Comparison of ENCODE assay signal across 8 cellular contexts in genomic region chr19:2046046-2046907, GRCh38. TPM values are rescaled to one million over a fixed set of nuclear protein-coding genes. Genes with fewer than 3 reads are reported as not detected.
DNase-seq lines count a peak whose midpoint lies in the region; ATAC-seq and TF ChIP-seq lines count a peak whose summit lies in the region.

No MANE protein-coding gene starts in this region.

- H3K9me3 ChIP-seq in RWPE2 (ENCODE audit: severe bottlenecking) = no peaks in the 10 kb centered on the region
- H3K9me3 ChIP-seq in hepatocyte (ENCODE audit: low read depth) = no peaks in the 10 kb centered on the region

- H3K27me3 ChIP-seq in RWPE2 (ENCODE audit: insufficient read depth, poor library complexity, severe bottlenecking) (no peaks in the 10 kb centered on the region), hepatocyte (no peaks in the 10 kb centered on the region)

- DNase-seq in GM12864 (ENCODE audit: low read depth) (no peak), RWPE2 (ENCODE audit: low spot score) (peak; percentile 59), hepatocyte (ENCODE audit: low spot score) (peak; percentile 7)
- no peak for DNase-seq in stimulated activated naive B cell treated with anti-CD40 and anti-IgM and Interleukin-4, amounts not matched to agents 10 μg/mL and 1 μg/mL and 100 μg/mL, for 72 hours
- DNase-seq in stimulated activated CD4-positive, alpha-beta T cell treated with anti-CD3 and anti-CD28 coated beads, Interleukin-4, amount 100 ng/mL, for 24 hours = no peak
- no peak for DNase-seq in stimulated activated CD4-positive, alpha-beta T cell treated with anti-CD3 and anti-CD28 coated beads, Interleukin-12 subunit alpha, Interleukin-12 subunit beta, amount 100 ng/mL, for 4 hours

- peaks cover 56% of the 10 kb centered on the region for H3K79me2 ChIP-seq in hepatocyte

- peak overlapping the region; percentile 83 for H3K27ac Mint-ChIP-seq in stimulated activated naive B cell treated with anti-CD40 and anti-IgM and Interleukin-4, amounts not matched to agents 10 μg/mL and 1 μg/mL and 100 μg/mL, for 72 hours

- H3K4me1 ChIP-seq in RWPE2 (ENCODE audit: insufficient read depth, poor library complexity, severe bottlenecking) (peaks cover 46% of the 10 kb centered on the region), hepatocyte (ENCODE audit: insufficient read depth) (peaks cover 37% of the 10 kb centered on the region)

- H3K4me3 Mint-ChIP-seq in stimulated activated naive B cell treated with anti-CD40 and anti-IgM and Interleukin-4, amounts not matched to agents 10 μg/mL and 1 μg/mL and 100 μg/mL, for 72 hours = peak overlapping the region in 1 of 2 donors; percentile 14

- peak overlapping the region; percentile 83 for H3K27ac ChIP-seq in RWPE2 (ENCODE audit: poor library complexity, severe bottlenecking)
- H3K27ac ChIP-seq in hepatocyte = no peak overlapping the region

- H3K36me3 Mint-ChIP-seq in stimulated activated naive B cell treated with anti-CD40 and anti-IgM and Interleukin-4, amounts not matched to agents 10 μg/mL and 1 μg/mL and 100 μg/mL, for 72 hours = peaks cover 22 to 58% of the 10 kb centered on the region in 2 donors

- no peaks in the 10 kb centered on the region for H3K9me2 ChIP-seq in hepatocyte (replicated peaks; ENCODE audit: insufficient read depth)

- no peak overlapping the region for H3K4me2 ChIP-seq in hepatocyte

- H3K4me3 ChIP-seq in GM12864 (ENCODE audit: low read depth, low read length) = peak overlapping the region; percentile 19; the same call in 1 of the 2 replicates
- H3K4me3 ChIP-seq in RWPE2 (ENCODE audit: severe bottlenecking) = no peak overlapping the region
- no peak overlapping the region for H3K4me3 ChIP-seq in hepatocyte

- H3K27me3 Mint-ChIP-seq in stimulated activated naive B cell treated with anti-CD40 and anti-IgM and Interleukin-4, amounts not matched to agents 10 μg/mL and 1 μg/mL and 100 μg/mL, for 72 hours = no peaks in the 10 kb centered on the region

- ATAC-seq in RWPE2 (ENCODE audit: low read depth) (no peak), HG02588 (IDR thresholded peaks at IDR 0.05; ENCODE audit: unreplicated experiment) (no peak), HG03571 (IDR thresholded peaks at IDR 0.05; ENCODE audit: unreplicated experiment) (no peak)
- ATAC-seq in stimulated activated naive B cell treated with anti-CD40 and anti-IgM and Interleukin-4, amounts not matched to agents 10 μg/mL and 1 μg/mL and 100 μg/mL, for 72 hours (replicated peaks) = no peak

- TF ChIP-seq CTCF in GM12864 (IDR thresholded peaks at IDR 0.05; ENCODE audit: low read depth, low read length, missing control alignments) = no peak
- no peak for TF ChIP-seq CTCF in RWPE2 (IDR thresholded peaks at IDR 0.05; ENCODE audit: poor library complexity, severe bottlenecking)
- no peak for TF ChIP-seq CTCF in hepatocyte (IDR thresholded peaks at IDR 0.05; ENCODE audit: poor library complexity)

- H3K36me3 ChIP-seq in RWPE2 (ENCODE audit: low read depth) (peaks cover 88% of the 10 kb centered on the region), hepatocyte (replicated peaks; ENCODE audit: insufficient read depth, low read depth) (no peaks in the 10 kb centered on the region)

- no peaks in the 10 kb centered on the region for H3K9me3 Mint-ChIP-seq in stimulated activated naive B cell treated with anti-CD40 and anti-IgM and Interleukin-4, amounts not matched to agents 10 μg/mL and 1 μg/mL and 100 μg/mL, for 72 hours

- WGBS in hepatocyte (ENCODE audit: low lambda C conversion rate, missing lambda C conversion rate) = 96% methylated on average over 50 of the region's 50 CpGs

- peaks cover 63% of the 10 kb centered on the region for H4K20me1 ChIP-seq in hepatocyte (ENCODE audit: insufficient read depth, poor library complexity, severe bottlenecking)

- no peak overlapping the region for H2AFZ ChIP-seq in hepatocyte

- H3K4me1 Mint-ChIP-seq in stimulated activated naive B cell treated with anti-CD40 and anti-IgM and Interleukin-4, amounts not matched to agents 10 μg/mL and 1 μg/mL and 100 μg/mL, for 72 hours = peaks cover 47 to 89% of the 10 kb centered on the region in 2 donors

RNA-seq across cellular contexts. Expression of gene MKNK2, which starts 4.8 kb away (rescaled TPM):
- 90.4 and 98.2 TPM in 2 replicates for total RNA-seq in hepatocyte
- 126 and 136 TPM in 2 replicates for polyA plus RNA-seq in hepatocyte

RNA-seq across cellular contexts. Expression of gene BTBD2, which starts 30.8 kb away (rescaled TPM):
- 56.4 and 62.1 TPM in 2 replicates for total RNA-seq in hepatocyte
- 71.1 and 76.0 TPM in 2 replicates for polyA plus RNA-seq in hepatocyte

RNA-seq across cellular contexts. Expression of gene MOB3A, which starts 49.8 kb away (rescaled TPM):
- total RNA-seq in hepatocyte = 13.5 and 15.7 TPM in 2 replicates
- 25.1 and 27.7 TPM in 2 replicates for polyA plus RNA-seq in hepatocyte

RNA-seq across cellular contexts. Expression of gene IZUMO4, which starts 50.4 kb away (rescaled TPM):
- total RNA-seq in hepatocyte = 0.44 and 1.4 TPM in 2 replicates
- polyA plus RNA-seq in hepatocyte = 2.8 and 4.0 TPM in 2 replicates

Comparison
In these comparisons a context has a peak if more than half of its experiments do, and no peak if none do; other contexts are left out.
1. DNase-seq: peak in RWPE2 (single experiment) and hepatocyte (single experiment); none in GM12864 (single experiment), stimulated activated naive B cell treated with anti-CD40 and anti-IgM and Interleukin-4, amounts not matched to agents 10 μg/mL and 1 μg/mL and 100 μg/mL, for 72 hours (single experiment), stimulated activated CD4-positive, alpha-beta T cell treated with anti-CD3 and anti-CD28 coated beads, Interleukin-4, amount 100 ng/mL, for 24 hours (single experiment) and stimulated activated CD4-positive, alpha-beta T cell treated with anti-CD3 and anti-CD28 coated beads, Interleukin-12 subunit alpha, Interleukin-12 subunit beta, amount 100 ng/mL, for 4 hours (single experiment).